1 cellular context compared by ENCODE assay signal in the genomic region with DNA sequence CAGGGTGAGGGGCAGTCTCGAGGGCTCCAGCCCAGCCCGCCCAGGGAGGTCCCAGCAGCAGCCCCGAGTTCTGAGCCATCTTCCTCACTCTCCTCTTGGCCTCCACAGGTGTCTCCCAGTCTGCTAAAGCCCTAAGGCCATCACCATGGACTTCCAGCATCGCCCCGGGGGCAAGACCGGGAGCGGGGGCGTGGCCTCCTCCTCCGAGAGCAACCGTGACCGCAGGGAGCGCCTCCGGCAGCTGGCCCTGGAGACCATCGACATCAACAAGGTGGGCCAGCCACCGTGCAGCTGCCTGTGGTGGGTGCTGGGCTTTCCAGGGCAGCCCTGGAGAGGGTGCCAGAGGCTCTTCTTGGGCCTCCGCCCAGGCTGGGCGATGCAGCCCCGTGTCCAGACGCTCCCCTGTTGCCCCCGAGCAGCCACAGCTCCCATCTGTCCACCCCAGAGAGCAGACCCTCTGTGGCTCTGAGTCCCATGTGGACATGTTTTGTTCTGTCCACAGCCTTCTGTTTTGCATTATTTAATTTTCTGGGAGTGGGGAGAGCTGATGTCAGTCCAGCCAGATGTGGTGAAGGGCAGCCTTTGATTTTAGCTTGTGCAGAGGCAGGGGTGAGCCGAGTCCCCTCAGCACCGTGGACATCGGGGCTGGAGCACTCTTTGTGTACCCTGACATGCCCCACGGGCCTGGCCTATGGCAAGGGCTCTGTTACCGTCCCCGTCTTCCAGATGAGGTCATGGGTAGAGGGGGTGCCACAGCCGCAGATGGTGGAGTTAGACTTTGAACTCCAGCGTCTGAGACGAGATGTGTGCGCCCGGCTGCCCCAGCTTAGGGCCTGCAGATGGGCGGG.
TF ChIP-seq lines count a peak whose summit lies in the region.

No MANE protein-coding gene starts in this region.

TF ChIP-seq in GM12878, 131 proteins besides CTCF, POLR2A, EP300 and RAD21:
- TF ChIP-seq SIX5 (IDR thresholded peaks at IDR 0.05; ENCODE audit: low read depth, low read length, severe bottlenecking) (no peak), RB1 (IDR thresholded peaks at IDR 0.05; ENCODE audit: borderline replicate concordance) (no peak), SMC3 (IDR thresholded peaks at IDR 0.05; ENCODE audit: borderline replicate concordance, low read length) (no peak), TAF1 (IDR thresholded peaks at IDR 0.05; ENCODE audit: borderline replicate concordance, low read depth, low read length) (no peak), IKZF2 (IDR thresholded peaks at IDR 0.05) (no peak)
- TF ChIP-seq, protein P1, sequence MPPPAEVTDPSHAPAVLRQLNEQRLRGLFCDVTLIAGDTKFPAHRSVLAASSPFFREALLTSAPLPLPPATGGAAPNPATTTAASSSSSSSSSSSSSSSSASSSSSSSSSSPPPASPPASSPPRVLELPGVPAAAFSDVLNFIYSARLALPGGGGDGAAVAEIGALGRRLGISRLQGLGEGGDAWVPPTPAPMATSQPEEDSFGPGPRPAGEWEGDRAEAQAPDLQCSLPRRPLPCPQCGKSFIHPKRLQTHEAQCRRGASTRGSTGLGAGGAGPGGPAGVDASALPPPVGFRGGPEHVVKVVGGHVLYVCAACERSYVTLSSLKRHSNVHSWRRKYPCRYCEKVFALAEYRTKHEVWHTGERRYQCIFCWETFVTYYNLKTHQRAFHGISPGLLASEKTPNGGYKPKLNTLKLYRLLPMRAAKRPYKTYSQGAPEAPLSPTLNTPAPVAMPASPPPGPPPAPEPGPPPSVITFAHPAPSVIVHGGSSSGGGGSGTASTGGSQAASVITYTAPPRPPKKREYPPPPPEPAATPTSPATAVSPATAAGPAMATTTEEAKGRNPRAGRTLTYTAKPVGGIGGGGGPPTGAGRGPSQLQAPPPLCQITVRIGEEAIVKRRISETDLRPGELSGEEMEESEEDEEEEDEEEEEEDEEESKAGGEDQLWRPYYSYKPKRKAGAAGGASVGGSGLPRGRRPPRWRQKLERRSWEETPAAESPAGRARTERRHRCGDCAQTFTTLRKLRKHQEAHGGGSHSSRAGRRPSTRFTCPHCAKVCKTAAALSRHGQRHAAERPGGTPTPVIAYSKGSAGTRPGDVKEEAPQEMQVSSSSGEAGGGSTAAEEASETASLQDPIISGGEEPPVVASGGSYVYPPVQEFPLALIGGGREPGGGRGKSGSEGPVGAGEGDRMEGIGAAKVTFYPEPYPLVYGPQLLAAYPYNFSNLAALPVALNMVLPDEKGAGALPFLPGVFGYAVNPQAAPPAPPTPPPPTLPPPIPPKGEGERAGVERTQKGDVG (CRISPR knock-in tag; IDR thresholded peaks at IDR 0.05) = no peak
